8 cellular contexts compared by ENCODE assay signal in the genomic region with DNA sequence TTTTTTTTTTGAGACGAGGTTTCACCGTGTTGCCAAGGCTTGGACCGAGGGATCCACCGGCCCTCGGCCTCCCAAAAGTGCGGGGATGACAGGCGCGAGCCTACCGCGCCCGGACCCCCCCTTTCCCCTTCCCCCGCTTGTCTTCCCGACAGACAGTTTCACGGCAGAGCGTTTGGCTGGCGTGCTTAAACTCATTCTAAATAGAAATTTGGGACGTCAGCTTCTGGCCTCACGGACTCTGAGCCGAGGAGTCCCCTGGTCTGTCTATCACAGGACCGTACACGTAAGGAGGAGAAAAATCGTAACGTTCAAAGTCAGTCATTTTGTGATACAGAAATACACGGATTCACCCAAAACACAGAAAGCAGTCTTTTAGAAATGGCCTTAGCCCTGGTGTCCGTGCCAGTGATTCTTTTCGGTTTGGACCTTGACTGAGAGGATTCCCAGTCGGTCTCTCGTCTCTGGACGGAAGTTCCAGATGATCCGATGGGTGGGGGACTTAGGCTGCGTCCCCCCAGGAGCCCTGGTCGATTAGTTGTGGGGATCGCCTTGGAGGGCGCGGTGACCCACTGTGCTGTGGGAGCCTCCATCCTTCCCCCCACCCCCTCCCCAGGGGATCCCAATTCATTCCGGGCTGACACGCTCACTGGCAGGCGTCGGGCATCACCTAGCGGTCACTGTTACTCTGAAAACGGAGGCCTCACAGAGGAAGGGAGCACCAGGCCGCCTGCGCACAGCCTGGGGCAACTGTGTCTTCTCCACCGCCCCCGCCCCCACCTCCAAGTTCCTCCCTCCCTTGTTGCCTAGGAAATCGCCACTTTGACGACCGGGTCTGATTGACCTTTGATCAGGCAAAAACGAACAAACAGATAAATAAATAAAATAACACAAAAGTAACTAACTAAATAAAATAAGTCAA.
DNase-seq lines count a peak whose midpoint lies in the region; ATAC-seq and TF ChIP-seq lines count a peak whose summit lies in the region.
"Not testable (repeated sequence)": the region's sequence is repeated elsewhere in the genome, so short reads cannot be mapped to it uniquely, and the experiment has no call there.

No MANE protein-coding gene starts in this region.

- H3K9me3 Mint-ChIP-seq in activated B cell treated with CpG ODN at 0.5 μM for 24 hours = not testable (repeated sequence)

- H3K36me3 Mint-ChIP-seq in activated B cell treated with CpG ODN at 0.5 μM for 24 hours (ENCODE audit: low read depth) = not testable (repeated sequence)

- CTCF ChIA-PET in activated B cell treated with CpG ODN at 0.5 μM for 24 hours (lab: Charles Lee) = not testable (repeated sequence)

- not testable (repeated sequence) for H3K4me1 ChIP-seq in heart left ventricle, gastrocnemius medialis

- not testable (repeated sequence) for TF ChIP-seq CTCF in activated B cell treated with CpG ODN at 0.5 μM for 24 hours (IDR thresholded peaks at IDR 0.05); heart left ventricle (IDR thresholded peaks at IDR 0.05); gastrocnemius medialis (IDR thresholded peaks at IDR 0.05 in 4 of 5, conservative IDR thresholded peaks at IDR 0.05 in 1 of 5)

- H3K27me3 Mint-ChIP-seq in activated B cell treated with CpG ODN at 0.5 μM for 24 hours = not testable (repeated sequence)

- ATAC-seq in GM18499 (IDR thresholded peaks at IDR 0.05; ENCODE audit: insufficient read depth, unreplicated experiment) (peak; percentile 26), GM19351 (IDR thresholded peaks at IDR 0.05; ENCODE audit: unreplicated experiment) (peak; percentile 28), GM21717 (IDR thresholded peaks at IDR 0.05; ENCODE audit: unreplicated experiment) (peak; percentile 51), HG02943 (IDR thresholded peaks at IDR 0.05; ENCODE audit: low read depth, unreplicated experiment) (peak; percentile 49), HG03378 (IDR thresholded peaks at IDR 0.05; ENCODE audit: unreplicated experiment) (peak; percentile 53), activated B cell treated with CpG ODN at 0.5 μM for 24 hours (ENCODE audit: low read depth) (peak; percentile 43), heart left ventricle (peak; percentile 63 to 81 (median 70)), gastrocnemius medialis (peak; percentile 68 to 74)

- not testable (repeated sequence) for TF ChIP-seq POLR2A in heart left ventricle (IDR thresholded peaks at IDR 0.05); gastrocnemius medialis (IDR thresholded peaks at IDR 0.05)

- no CpG with 5 or more reads among the region's 49 CpGs for WGBS in heart left ventricle, 4 donors

- in situ Hi-C loops in gastrocnemius medialis (cut with MboI; ENCODE audit: low sequenced_read_pairs in 4 of 4) = not testable (repeated sequence)

- DNase-seq in activated B cell treated with CpG ODN at 0.5 μM for 24 hours, heart left ventricle, gastrocnemius medialis: not testable (repeated sequence)

- H3K4me1 Mint-ChIP-seq in activated B cell treated with CpG ODN at 0.5 μM for 24 hours = not testable (repeated sequence)

- not testable (repeated sequence) for H3K27ac Mint-ChIP-seq in activated B cell treated with CpG ODN at 0.5 μM for 24 hours

- H3K27ac ChIP-seq in heart left ventricle, gastrocnemius medialis: not testable (repeated sequence)

- not testable (repeated sequence) for H3K27me3 ChIP-seq in heart left ventricle, gastrocnemius medialis

- not testable (repeated sequence) for H3K36me3 ChIP-seq in heart left ventricle, gastrocnemius medialis

- POLR2A ChIA-PET in activated B cell treated with CpG ODN at 0.5 μM for 24 hours (lab: Charles Lee) = not testable (repeated sequence)

- intact Hi-C loops in activated B cell treated with CpG ODN at 0.5 μM for 24 hours (cut with micrococcal nuclease); heart left ventricle (cut with DNase I); gastrocnemius medialis (cut with DNase I; ENCODE audit: low total_unique reads): not testable (repeated sequence)

- not testable (repeated sequence) for H3K4me3 Mint-ChIP-seq in activated B cell treated with CpG ODN at 0.5 μM for 24 hours

- H3K4me3 ChIP-seq in heart left ventricle, gastrocnemius medialis: not testable (repeated sequence)

- H3K9me3 ChIP-seq in heart left ventricle, gastrocnemius medialis: not testable (repeated sequence)
